23 cellular contexts compared by ENCODE assay signal in the genomic region with DNA sequence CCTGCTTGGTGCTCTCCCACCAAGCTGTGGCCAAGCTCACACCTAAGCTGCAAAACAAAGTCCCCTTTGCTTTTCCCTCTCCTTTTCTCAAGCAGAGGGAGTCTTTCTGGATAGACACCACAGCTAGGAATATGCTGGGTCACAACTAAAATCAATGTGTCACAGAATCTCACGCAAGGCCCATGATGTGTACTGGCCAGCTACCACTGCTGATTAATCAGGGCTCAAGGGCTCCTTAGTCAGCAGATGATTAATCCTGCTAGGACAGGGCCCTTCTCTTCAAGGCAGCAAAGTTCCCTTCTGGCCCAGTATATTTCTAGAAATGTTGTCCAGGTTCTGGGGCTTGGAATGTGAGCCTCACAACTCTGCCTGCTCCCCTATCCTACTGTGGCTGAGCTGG. TPM values are rescaled to one million over a fixed set of nuclear protein-coding genes. Genes with fewer than 3 reads are reported as not detected.
A peak's percentile ranks its signal among the peaks of the same experiment; 100 is the strongest.
DNase-seq lines count a peak whose midpoint lies in the region; ATAC-seq, FAIRE-seq and TF ChIP-seq lines count a peak whose summit lies in the region.
"Had no signal": no experiment of that assay in that cellular context is flagged by ENCODE, and none has a peak within 500 bp of the region (broad histone marks: within the 10 kb centered on the region; RNA-seq: fewer than 3 reads in every experiment).

No MANE protein-coding gene starts in this region.

- H3K4me3 ChIP-seq in PC-3 (ENCODE audit: low read length) = no peak overlapping the region
- H3K4me3 ChIP-seq in bronchial epithelial cell (ENCODE audit: low read depth, low read length) = no peak overlapping the region
- H3K4me3 ChIP-seq in HAP-1 = no peak overlapping the region
- H3K4me3 ChIP-seq in stomach = no peak overlapping the region
- H3K4me3 ChIP-seq: A549, BLaER1, GM12878, Peyer's patch had no signal

- peak overlapping the region; percentile 56 for H3K27ac ChIP-seq in PC-3 (ENCODE audit: low read length)
- H3K27ac ChIP-seq in stomach = no peak overlapping the region
- H3K27ac ChIP-seq: A549, BLaER1, Peyer's patch had no signal

- H3K4me1 ChIP-seq in PC-3 (ENCODE audit: insufficient read depth, low read length) (no peaks in the 10 kb centered on the region), HAP-1 (no peaks in the 10 kb centered on the region), stomach (no peaks in the 10 kb centered on the region)
- H3K4me1 ChIP-seq: A549, BLaER1, Peyer's patch had no signal

- no peaks in the 10 kb centered on the region for H3K27me3 ChIP-seq in PC-3 (ENCODE audit: low read length)
- H3K27me3 ChIP-seq in bronchial epithelial cell (ENCODE audit: control insufficient read depth, insufficient read depth, low read length) = no peaks in the 10 kb centered on the region
- no peaks in the 10 kb centered on the region for H3K27me3 ChIP-seq in HAP-1 (ENCODE audit: low read depth)
- H3K27me3 ChIP-seq in stomach = no peaks in the 10 kb centered on the region
- H3K27me3 ChIP-seq: Peyer's patch had no signal

- no peaks in the 10 kb centered on the region for H3K9me2 ChIP-seq in PC-3 (replicated peaks; ENCODE audit: low read length)

- H2AFZ ChIP-seq in PC-3 (ENCODE audit: low read length) = no peak overlapping the region

- no TSS peak for BruUV-seq in PC-3 (replicated peaks; lab: Mats Ljungman, UMichigan)

- no peaks in the 10 kb centered on the region for H4K20me1 ChIP-seq in PC-3 (ENCODE audit: low read length)
- H4K20me1 ChIP-seq: BLaER1 had no signal

- POLR2A ChIA-PET in PC-3 (lab: Charles Lee; ENCODE audit: unreplicated experiment) = no interaction called here

- no peak for TF ChIP-seq CTCF in PC-3 (conservative IDR thresholded peaks at IDR 0.05; ENCODE audit: low read depth, low read length)
- TF ChIP-seq CTCF in bronchial epithelial cell (IDR thresholded peaks at IDR 0.05; ENCODE audit: insufficient read depth, low read length, severe bottlenecking) = no peak
- no peak for TF ChIP-seq CTCF in stomach (IDR thresholded peaks at IDR 0.05)

- H3K36me3 ChIP-seq in PC-3 (ENCODE audit: low read depth, low read length) (no peaks in the 10 kb centered on the region), bronchial epithelial cell (ENCODE audit: control insufficient read depth, insufficient read depth, low read length) (no peaks in the 10 kb centered on the region), HAP-1 (replicated peaks) (no peaks in the 10 kb centered on the region), stomach (no peaks in the 10 kb centered on the region)
- H3K36me3 ChIP-seq: BLaER1, Peyer's patch had no signal

- no peak overlapping the region for H3K4me2 ChIP-seq in PC-3 (ENCODE audit: low read length)
- H3K4me2 ChIP-seq: A549, BLaER1 had no signal

- FAIRE-seq in bronchial epithelial cell (lab: Jason Lieb, UNC) = no peak
- FAIRE-seq: A549, GM12878, HepG2 had no signal

- CTCF ChIA-PET in PC-3 (lab: Charles Lee) = no interaction called here

- no peak for TF ChIP-seq EP300 in stomach (IDR thresholded peaks at IDR 0.05)

- intact Hi-C loops in PC-3 (cut with micrococcal nuclease) = no loop called here
- intact Hi-C loops in posterior vena cava (cut with DNase I) = no loop called here
- intact Hi-C loops in stomach (cut with DNase I; ENCODE audit: low total_unique reads) = no loop called here

- WGBS in stomach, 5 donors = 78 to 100% (median 94%) methylated on average over 1 of the region's 1 CpG; no CpG with 5 or more reads in 1 of the 5 donors

- H3F3A ChIP-seq in PC-3 (ENCODE audit: low read length, unreplicated experiment) = no peaks in the 10 kb centered on the region

- no peak for TF ChIP-seq POLR2A in stomach (IDR thresholded peaks at IDR 0.05)

- no peak overlapping the region for H3K9ac ChIP-seq in PC-3 (ENCODE audit: low read length)
- H3K9ac ChIP-seq: BLaER1 had no signal

- in situ Hi-C loops in HAP-1 (cut with MboI; ENCODE audit: low sequenced_read_pairs) = no loop called here

- H3K9me3 ChIP-seq in PC-3 (ENCODE audit: low read length) (no peaks in the 10 kb centered on the region), HAP-1 (no peaks in the 10 kb centered on the region), stomach (no peaks in the 10 kb centered on the region)
- H3K9me3 ChIP-seq: A549, BLaER1, Peyer's patch had no signal

- no peaks in the 10 kb centered on the region for H3K79me2 ChIP-seq in PC-3 (ENCODE audit: low read length)

- peak; percentile 42; the same call in 1 of the 2 replicates for ATAC-seq in PC-3
- no peak for ATAC-seq in GM19397 (IDR thresholded peaks at IDR 0.05; ENCODE audit: unreplicated experiment)
- ATAC-seq in GM21447 (IDR thresholded peaks at IDR 0.05; ENCODE audit: unreplicated experiment) = no peak
- ATAC-seq: A549, GM12878, HepG2 had no signal

- DNase-seq in GM03348 (ENCODE audit: low spot score) (peak; percentile 24), PC-3 (peak; percentile 57), bronchial epithelial cell (ENCODE audit: low read depth) (peak; percentile 4), posterior vena cava (ENCODE audit: low spot score) (peak; percentile 24), HAP-1 (ENCODE audit: low spot score in 2 of 2) (no peak), stomach (no peak)
- DNase-seq: CD4-positive, alpha-beta T cell; COR-L47; DMS79; KG1; NCI-H1105 treated with DMSO at 0.1 percent for 48 hours; NCI-H2029 treated with DMSO at 0.1 percent for 48 hours; NCI-H226; NCI-H510A treated with DMSO at 0.1 percent for 48 hours; NCI-H748 treated with DMSO at 0.1 percent for 48 hours; Right ventricle myocardium superior had no signal

RNA-seq across cellular contexts. Expression of a gene that starts 32.0 kb away (rescaled TPM):
- total RNA-seq in PC-3 (2014; rRNA removed) = 0.04 and 0.12 TPM in 2 replicates
- total RNA-seq in bronchial epithelial cell = not detected in 2 replicates
- not detected for total RNA-seq in posterior vena cava
- total RNA-seq in stomach = not detected
- polyA plus RNA-seq in stomach = not detected
- total RNA-seq: CD4-positive, alpha-beta T cell; GM12878; HepG2; Peyer's patch; Right ventricle myocardium superior had no signal
- polyA plus RNA-seq: A549, GM12878, HepG2 had no signal

Comparison
In these comparisons a context has a peak if more than half of its experiments do, and no peak if none do; other contexts are left out.
1. DNase-seq: peak in GM03348 (single experiment), PC-3 (single experiment), bronchial epithelial cell (single experiment) and posterior vena cava (single experiment); none in HAP-1 (0 of 2) and stomach (single experiment).